Comparison of ENCODE assay signal across 14 cellular contexts in genomic region chr11:127919206-127920000, GRCh38.
DNase-seq lines count a peak whose midpoint lies in the region; ATAC-seq and TF ChIP-seq lines count a peak whose summit lies in the region.
"Had no signal": no experiment of that assay in that cellular context is flagged by ENCODE, and none has a peak within 500 bp of the region (broad histone marks: within the 10 kb centered on the region; RNA-seq: fewer than 3 reads in every experiment).

No MANE protein-coding gene starts in this region.

- H3K27ac ChIP-seq in epithelial cell of prostate: peak overlapping the region; percentile 90
- H3K27ac ChIP-seq: Peyer's patch, tibial artery, VCaP had no signal

- peaks cover 15% of the 10 kb centered on the region for H3K4me1 Mint-ChIP-seq in activated naive CD4-positive, alpha-beta T cell treated with anti-CD3 and anti-CD28 coated beads for 36 hours (ENCODE audit: low read depth)
- no peaks in the 10 kb centered on the region for H3K4me1 Mint-ChIP-seq in activated naive CD4-positive, alpha-beta T cell treated with anti-CD3 and anti-CD28 coated beads, Interleukin-2, amount 10 ng/mL, durations not matched to agents 7 days and 5 days
- no peaks in the 10 kb centered on the region for H3K4me1 Mint-ChIP-seq in nephron progenitor cell
- H3K4me1 Mint-ChIP-seq: CD4-positive, CD25-positive, alpha-beta regulatory T cell had no signal

- H3K4me3 Mint-ChIP-seq in activated naive CD4-positive, alpha-beta T cell treated with anti-CD3 and anti-CD28 coated beads for 36 hours: no peak overlapping the region
- no peak overlapping the region for H3K4me3 Mint-ChIP-seq in activated naive CD4-positive, alpha-beta T cell treated with anti-CD3 and anti-CD28 coated beads, Interleukin-2, amount 10 ng/mL, durations not matched to agents 7 days and 5 days
- no peak overlapping the region for H3K4me3 Mint-ChIP-seq in nephron progenitor cell
- H3K4me3 Mint-ChIP-seq: CD4-positive, CD25-positive, alpha-beta regulatory T cell had no signal

- H3K27me3 Mint-ChIP-seq in activated naive CD4-positive, alpha-beta T cell treated with anti-CD3 and anti-CD28 coated beads for 36 hours (ENCODE audit: low read depth): peaks cover 19% of the 10 kb centered on the region
- no peaks in the 10 kb centered on the region for H3K27me3 Mint-ChIP-seq in activated naive CD4-positive, alpha-beta T cell treated with anti-CD3 and anti-CD28 coated beads, Interleukin-2, amount 10 ng/mL, durations not matched to agents 7 days and 5 days
- H3K27me3 Mint-ChIP-seq in nephron progenitor cell (ENCODE audit: low read depth, poor library complexity): peaks cover 13% of the 10 kb centered on the region

- peaks cover 7% of the 10 kb centered on the region for H3K36me3 Mint-ChIP-seq in activated naive CD4-positive, alpha-beta T cell treated with anti-CD3 and anti-CD28 coated beads for 36 hours (ENCODE audit: low read depth)
- no peaks in the 10 kb centered on the region for H3K36me3 Mint-ChIP-seq in activated naive CD4-positive, alpha-beta T cell treated with anti-CD3 and anti-CD28 coated beads, Interleukin-2, amount 10 ng/mL, durations not matched to agents 7 days and 5 days
- H3K36me3 Mint-ChIP-seq in nephron progenitor cell (ENCODE audit: low read depth): peaks cover 7% of the 10 kb centered on the region
- H3K36me3 Mint-ChIP-seq: CD4-positive, CD25-positive, alpha-beta regulatory T cell had no signal

- H3K4me3 ChIP-seq in skeletal muscle cell (ENCODE audit: low read depth, low read length): no peak overlapping the region
- H3K4me3 ChIP-seq: Peyer's patch, tibial artery had no signal

- no peak overlapping the region for H3K27ac Mint-ChIP-seq in activated naive CD4-positive, alpha-beta T cell treated with anti-CD3 and anti-CD28 coated beads for 36 hours
- H3K27ac Mint-ChIP-seq in activated naive CD4-positive, alpha-beta T cell treated with anti-CD3 and anti-CD28 coated beads, Interleukin-2, amount 10 ng/mL, durations not matched to agents 7 days and 5 days: no peak overlapping the region
- no peak overlapping the region for H3K27ac Mint-ChIP-seq in nephron progenitor cell

- intact Hi-C loops in activated naive CD4-positive, alpha-beta T cell treated with anti-CD3 and anti-CD28 coated beads for 36 hours (cut with micrococcal nuclease): loop anchor here (2.0 kb wide), 1 partner anchor 25 kb away; no protein-coding TSS in a partner anchor

- CTCF ChIA-PET in activated naive CD4-positive, alpha-beta T cell treated with anti-CD3 and anti-CD28 coated beads for 36 hours (lab: Charles Lee): no interaction called here
- CTCF ChIA-PET in activated naive CD4-positive, alpha-beta T cell treated with anti-CD3 and anti-CD28 coated beads, Interleukin-2, amount 10 ng/mL, durations not matched to agents 7 days and 5 days (lab: Charles Lee): no interaction called here

- TF ChIP-seq CTCF in nephron progenitor cell (IDR thresholded peaks at IDR 0.05): no peak

- DNase-seq in activated naive CD4-positive, alpha-beta T cell treated with anti-CD3 and anti-CD28 coated beads for 36 hours: peak; percentile 54
- no peak for DNase-seq in activated naive CD4-positive, alpha-beta T cell treated with anti-CD3 and anti-CD28 coated beads, Interleukin-2, amount 10 ng/mL, durations not matched to agents 7 days and 5 days
- DNase-seq in NCI-H226 (peak; percentile 76), epithelial cell of prostate (ENCODE audit: low read depth, low spot score) (peak; percentile 85), skeletal muscle cell (ENCODE audit: low read depth) (peak; percentile 82), nephron progenitor cell (no peak)
- DNase-seq: activated effector memory CD4-positive, alpha-beta T cell treated with Interleukin-2 at 50 U/mL for 16 hours; CD4-positive, CD25-positive, alpha-beta regulatory T cell; Peyer's patch; right cardiac atrium; tibial artery had no signal

- peaks cover 12% of the 10 kb centered on the region for H3K9me3 Mint-ChIP-seq in activated naive CD4-positive, alpha-beta T cell treated with anti-CD3 and anti-CD28 coated beads for 36 hours
- H3K9me3 Mint-ChIP-seq in activated naive CD4-positive, alpha-beta T cell treated with anti-CD3 and anti-CD28 coated beads, Interleukin-2, amount 10 ng/mL, durations not matched to agents 7 days and 5 days: peaks cover 8% of the 10 kb centered on the region
- peaks cover 56% of the 10 kb centered on the region for H3K9me3 Mint-ChIP-seq in nephron progenitor cell

- ATAC-seq in GM21825 (IDR thresholded peaks at IDR 0.05; ENCODE audit: unreplicated experiment) (no peak), GM18868 (IDR thresholded peaks at IDR 0.05; ENCODE audit: unreplicated experiment) (no peak)
- ATAC-seq: right cardiac atrium had no signal

Comparison
In these comparisons a context has a peak if more than half of its experiments do, and no peak if none do; other contexts are left out.
1. DNase-seq: peak in activated naive CD4-positive, alpha-beta T cell treated with anti-CD3 and anti-CD28 coated beads for 36 hours (single experiment), NCI-H226 (single experiment), epithelial cell of prostate (single experiment) and skeletal muscle cell (single experiment); none in activated naive CD4-positive, alpha-beta T cell treated with anti-CD3 and anti-CD28 coated beads, Interleukin-2, amount 10 ng/mL, durations not matched to agents 7 days and 5 days (single experiment) and nephron progenitor cell (single experiment).